Comparison of ENCODE assay signal across 24 cellular contexts in genomic region chr1:93411000-93411399, GRCh38. TPM values are rescaled to one million over a fixed set of nuclear protein-coding genes. Genes with fewer than 3 reads are reported as not detected.
DNase-seq lines count a peak whose midpoint lies in the region; TF ChIP-seq lines count a peak whose summit lies in the region.
"Had no signal": no experiment of that assay in that cellular context is flagged by ENCODE, and none has a peak within 500 bp of the region (broad histone marks: within the 10 kb centered on the region; RNA-seq: fewer than 3 reads in every experiment).

No MANE protein-coding gene starts in this region.

- H3K27me3 ChIP-seq in HUES48 (ENCODE audit: control insufficient read depth, insufficient read depth, low read length), result no peaks in the 10 kb centered on the region
- H3K27me3 ChIP-seq in GM23248 (replicated peaks; ENCODE audit: insufficient read depth), result no peaks in the 10 kb centered on the region
- H3K27me3 ChIP-seq: MG63, SJSA1 had no signal

- no peak for TF ChIP-seq CTCF in VCaP (conservative IDR thresholded peaks at IDR 0.05)

- H3K9me2 ChIP-seq in GM23248 (ENCODE audit: insufficient read depth), result no peaks in the 10 kb centered on the region

- no peak overlapping the region for H3K4me2 ChIP-seq in GM23248 (ENCODE audit: unreplicated experiment)

- in situ Hi-C loops in GM23248 (cut with MboI), result no loop called here

- H3K36me3 ChIP-seq in HUES48 (ENCODE audit: control insufficient read depth, insufficient read depth, low read length) (no peaks in the 10 kb centered on the region), GM23248 (ENCODE audit: low read depth) (no peaks in the 10 kb centered on the region)
- H3K36me3 ChIP-seq: MG63, SJSA1 had no signal

- H4K20me1 ChIP-seq in GM23248 (ENCODE audit: insufficient read depth), result no peaks in the 10 kb centered on the region

- DNase-seq in iPS DF 4.7 (ENCODE audit: extremely low read depth, low spot score), result peak; percentile 33
- no peak for DNase-seq in GM23248
- no peak for DNase-seq in effector CD8-positive, alpha-beta T cell (lab: John Stamatoyannopoulos, UW)
- no peak for DNase-seq in stimulated activated CD4-positive, alpha-beta T cell treated with anti-CD3 and anti-CD28 coated beads, Interleukin-12 subunit alpha, Interleukin-12 subunit beta, amount 100 ng/mL, for 4 hours
- DNase-seq in NCI-H446 (lab: John Stamatoyannopoulos, UW), result no peak
- DNase-seq: Caco-2; CD8-positive, alpha-beta T cell; GDM1; HFFc6; MG63; NCI-H2029; NCI-H446 treated with DMSO at 0.1 percent for 48 hours; NCI-H526; NCI-H82; NK-92 treated with Interleukin-12 subunit alpha and Interleukin-12 subunit beta, amount 100 ng/mL, for 24 hours; Right ventricle myocardium superior; RPMI8226 had no signal

- H3K9me3 ChIP-seq in HUES48 (ENCODE audit: control insufficient read depth, insufficient read depth, low read length) (peaks cover 31% of the 10 kb centered on the region), GM23248 (ENCODE audit: low read depth) (no peaks in the 10 kb centered on the region)
- H3K9me3 ChIP-seq: Caco-2, SJSA1 had no signal

- H3K27ac ChIP-seq in HUES48 (ENCODE audit: low read depth, low read length) (peak overlapping the region; percentile 98), VCaP (peak overlapping the region; percentile 36; the same call in 1 of the 2 replicates), GM23248 (no peak overlapping the region)
- H3K27ac ChIP-seq: C4-2B, HL-60, SJSA1 had no signal

- H3K4me1 ChIP-seq in HUES48 (ENCODE audit: control insufficient read depth, insufficient read depth, low read length) (peaks cover 38% of the 10 kb centered on the region), GM23248 (ENCODE audit: insufficient read depth) (peaks cover 4% of the 10 kb centered on the region; the same call in 1 of the 2 replicates)
- H3K4me1 ChIP-seq: Caco-2, SJSA1 had no signal

- H2AFZ ChIP-seq in GM23248, result no peak overlapping the region

- 57 to 64% methylated on average over 2 of the region's 2 CpGs for WGBS in GM23248 (ENCODE audit: low coverage in 1 of 2, low lambda C conversion rate in 2 of 2, missing lambda C conversion rate in 2 of 2), 2 experiments

- H3K79me2 ChIP-seq in GM23248 (ENCODE audit: insufficient read depth), result no peaks in the 10 kb centered on the region

- H3K4me3 ChIP-seq in HUES48 (ENCODE audit: low read depth, low read length) (peak overlapping the region; percentile 47), GM23248 (no peak overlapping the region)
- H3K4me3 ChIP-seq: GM12878, K562, MG63, SJSA1 had no signal

- no peaks in the 10 kb centered on the region for H3F3A ChIP-seq in GM23248 (ENCODE audit: insufficient read depth)

- H3K9ac ChIP-seq in HUES48 (ENCODE audit: low read depth, low read length) (0 out of 2 replicates have a peak overlapping the region, but pooled peaks have one; percentile 33), GM23248 (no peak overlapping the region)

RNA-seq across cellular contexts. Expression of gene FNBP1L, which starts 36.9 kb away (rescaled TPM):
- total RNA-seq in GM23248 (2014; rRNA removed; shearing (Covaris generic)), result 22.4 and 22.6 TPM in 2 replicates
- polyA plus RNA-seq in GM23248 (2016; fragmentation: Nextera tagmentation; extraction: Ambion mirVana), result 16.9 and 19.1 TPM in 2 replicates
